ENCODE assay signal across 1 cellular context in genomic region chr18:24022141-24022540, GRCh38.
TF ChIP-seq lines count a peak whose summit lies in the region.

No MANE protein-coding gene starts in this region.

TF ChIP-seq in GM23338, 12 proteins besides CTCF, POLR2A, EP300 and RAD21 (continued from another document):
- TF ChIP-seq ZNF462 (CRISPR knock-in tag; IDR thresholded peaks at IDR 0.05), result no peak
- no peak for TF ChIP-seq STAT1 (IDR thresholded peaks at IDR 0.05; ENCODE audit: unreplicated experiment)
